In genomic region chr5:154047324-154047723, GRCh38 we compare ENCODE assay signal across 25 cellular contexts. TPM values are rescaled to one million over a fixed set of nuclear protein-coding genes. Genes with fewer than 3 reads are reported as not detected.
DNase-seq lines count a peak whose midpoint lies in the region; ATAC-seq, FAIRE-seq and TF ChIP-seq lines count a peak whose summit lies in the region.
"Had no signal": no experiment of that assay in that cellular context is flagged by ENCODE, and none has a peak within 500 bp of the region (broad histone marks: within the 10 kb centered on the region; RNA-seq: fewer than 3 reads in every experiment).

No MANE protein-coding gene starts in this region.

- H3K27ac Mint-ChIP-seq in CD4-positive, alpha-beta memory T cell = peak overlapping the region in 6 of 7 donors; percentile 11 to 91 (median 50)
- H3K27ac Mint-ChIP-seq in chondrocyte (ENCODE audit: unreplicated experiment) = no peak overlapping the region
- H3K27ac Mint-ChIP-seq: activated T-helper 2 cell treated with anti-CD3 and anti-CD28 coated beads, Interferon-gamma antibody, Interleukin-2, Interleukin-4, amounts not matched to agents 10 μg/mL and 5 μg/mL and 100 μg/mL, durations not matched to agents 14 hours and 24 hours and 36 hours; H9; stimulated activated naive CD8-positive, alpha-beta T cell treated with anti-CD3 and anti-CD28 coated beads, Interleukin-15, Interleukin-2, amounts not matched to agents 100 ng/mL and 50 ng/mL, for 24 hours; T-helper 1 cell treated with Interleukin-12 subunit alpha and Interleukin-12 subunit beta and Interleukin-4 antibody, amounts not matched to agents 30 μg/mL and 1 μg/mL, for 36 hours had no signal

- no peak overlapping the region for H3K9ac ChIP-seq in GM12878 (ENCODE audit: control insufficient read depth, insufficient read depth, low read length)

- H3K9me3 ChIP-seq in CD4-positive, alpha-beta memory T cell (ENCODE audit: control insufficient read depth in 1 of 2, low read length in 2 of 2) = no peaks in the 10 kb centered on the region
- no peaks in the 10 kb centered on the region for H3K9me3 ChIP-seq in GM12878 (replicated peaks; ENCODE audit: control insufficient read depth, insufficient read depth, low read length)
- H3K9me3 ChIP-seq: prostate gland, transverse colon had no signal

- no peaks in the 10 kb centered on the region for H3K27me3 Mint-ChIP-seq in CD4-positive, alpha-beta memory T cell
- no peaks in the 10 kb centered on the region for H3K27me3 Mint-ChIP-seq in chondrocyte (ENCODE audit: low read depth)
- H3K27me3 Mint-ChIP-seq: stimulated activated naive CD8-positive, alpha-beta T cell treated with anti-CD3 and anti-CD28 coated beads, Interleukin-15, Interleukin-2, amounts not matched to agents 100 ng/mL and 50 ng/mL, for 24 hours had no signal

- ATAC-seq in GM18867 (IDR thresholded peaks at IDR 0.05; ENCODE audit: unreplicated experiment) (peak; percentile 68), HG02973 (IDR thresholded peaks at IDR 0.05; ENCODE audit: unreplicated experiment) (peak; percentile 58), GM12878 (peak; percentile 59)
- ATAC-seq: left lobe of liver had no signal

- no peak overlapping the region for H3K4me3 ChIP-seq in CD4-positive, alpha-beta memory T cell (ENCODE audit: low read length in 2 of 2)
- H3K4me3 ChIP-seq in GM12878 = peak overlapping the region; percentile 8; the same call in 1 of the 2 replicates
- H3K4me3 ChIP-seq in H7 (ENCODE audit: insufficient read depth, low read depth, low read length) = no peak overlapping the region
- H3K4me3 ChIP-seq: coronary artery, prostate gland, transverse colon had no signal

- SMC1A ChIA-PET in GM12878 (lab: Charles Lee; ENCODE audit: uncharacterized antibody, unreplicated experiment) = interaction anchor here (0.6 to 0.9 kb wide), 2 partner anchors 25 to 208 kb away, joined by 3 read pairs; no protein-coding TSS in a partner anchor

- 47% methylated on average over 3 of the region's 3 CpGs for whole genome bisulfite sequencing in GM12878 (ENCODE audit: insufficient coverage, insufficient replicate concordance, low lambda C conversion rate, missing lambda C conversion rate)

- no TSS peak for BruUV-seq in GM12878 (replicated peaks; lab: Mats Ljungman, UMichigan)

- peaks cover 23 to 52% of the 10 kb centered on the region in 2 donors for H3K36me3 Mint-ChIP-seq in CD4-positive, alpha-beta memory T cell
- peaks cover 7% of the 10 kb centered on the region for H3K36me3 Mint-ChIP-seq in chondrocyte (ENCODE audit: low read depth)

- H3K4me2 ChIP-seq in GM12878 (ENCODE audit: control insufficient read depth, insufficient read depth) = peak overlapping the region; percentile 24

- in situ Hi-C loops in GM12878 (cut with MboI) = no loop called here

- TF ChIP-seq POLR2A in GM12878 (IDR thresholded peaks at IDR 0.05; ENCODE audit: low read depth, low read length) = no peak

- peaks cover 28% of the 10 kb centered on the region for H3K4me1 ChIP-seq in CD4-positive, alpha-beta memory T cell (ENCODE audit: insufficient read depth, low read length)
- H3K4me1 ChIP-seq in GM12878 (ENCODE audit: control insufficient read depth, insufficient read depth, low read length) = peaks cover 3% of the 10 kb centered on the region; the same call in 1 of the 2 replicates
- H3K4me1 ChIP-seq: prostate gland had no signal

- CTCF ChIA-PET in CD4-positive, alpha-beta memory T cell (lab: Charles Lee; ENCODE audit: partially characterized antibody) = interaction anchor here (3.5 kb wide), 1 partner anchor 25 kb away, joined by 16 read pairs; no protein-coding TSS in a partner anchor
- CTCF ChIA-PET in GM12878 (lab: Yijun Ruan, JAX) = interaction anchor here (1.5 kb wide), 1 partner anchor 25 kb away, joined by 5 read pairs; no protein-coding TSS in a partner anchor

- H3K36me3 ChIP-seq in CD4-positive, alpha-beta memory T cell (ENCODE audit: insufficient read depth, low read length) = no peaks in the 10 kb centered on the region
- H3K36me3 ChIP-seq in GM12878 (ENCODE audit: control insufficient read depth in 2 of 2, insufficient read depth in 2 of 2, low read length in 1 of 2) (peaks cover 0 to 5% of the 10 kb centered on the region in 2 experiments; a peak in 1 of 4 replicates), H7 (replicated peaks; ENCODE audit: control insufficient read depth, insufficient read depth, low read length) (no peaks in the 10 kb centered on the region)
- H3K36me3 ChIP-seq: prostate gland, transverse colon had no signal

- no peak for FAIRE-seq in GM12878 (lab: Jason Lieb, UNC)

- intact Hi-C loops in CD4-positive, alpha-beta memory T cell (cut with micrococcal nuclease) = no loop called here
- intact Hi-C loops in GM12878 (cut with micrococcal nuclease; ENCODE audit: unreplicated experiment) = no loop called here

- no peak for DNase-seq in CD4-positive, alpha-beta memory T cell
- DNase-seq in GM12878 (ENCODE audit: low read depth, low spot score) = no peak
- DNase-seq in NCI-H1930 (lab: John Stamatoyannopoulos, UW) = no peak
- no peak for DNase-seq in H7
- DNase-seq in GM03348 (ENCODE audit: low spot score) = no peak
- DNase-seq in chondrocyte (ENCODE audit: low spot score) = no peak
- DNase-seq: activated CD4-positive, alpha-beta T cell treated with anti-CD3 and anti-CD28 coated beads, Interleukin-2, amount 50 U/mL, for 48 hours; DND-41; glutamatergic neuron; H9; NCI-H1105; NCI-H2107; NCI-H510A treated with DMSO at 0.1 percent for 48 hours; stimulated activated CD4-positive, alpha-beta T cell treated with anti-CD3 and anti-CD28 coated beads, Interleukin-2, amount 100 ng/mL, for 24 hours; transverse colon had no signal

- TF ChIP-seq CTCF in GM12878 (IDR thresholded peaks at IDR 0.05 in 2 of 3, conservative IDR thresholded peaks at IDR 0.05 in 1 of 3; ENCODE audit: control insufficient read depth in 2 of 3, extremely low read depth in 1 of 3, insufficient read depth in 1 of 3, low read depth in 3 of 3, low read length in 3 of 3) = no peak
- no peak for TF ChIP-seq CTCF in chondrocyte (IDR thresholded peaks at IDR 0.05)

- H3K27me3 ChIP-seq in CD4-positive, alpha-beta memory T cell (ENCODE audit: insufficient read depth, low read length) = no peaks in the 10 kb centered on the region
- H3K27me3 ChIP-seq in GM12878 (replicated peaks in 1 of 2; ENCODE audit: control insufficient read depth in 2 of 2, insufficient read depth in 2 of 2, low read length in 1 of 2) = no peaks in the 10 kb centered on the region
- no peaks in the 10 kb centered on the region for H3K27me3 ChIP-seq in H7 (ENCODE audit: control insufficient read depth, insufficient read depth, low read length)
- H3K27me3 ChIP-seq: transverse colon had no signal

- H3K4me3 Mint-ChIP-seq in CD4-positive, alpha-beta memory T cell = no peak overlapping the region
- H3K4me3 Mint-ChIP-seq in chondrocyte (ENCODE audit: unreplicated experiment) = no peak overlapping the region
- H3K4me3 Mint-ChIP-seq: H9; stimulated activated naive CD8-positive, alpha-beta T cell treated with anti-CD3 and anti-CD28 coated beads, Interleukin-15, Interleukin-2, amounts not matched to agents 100 ng/mL and 50 ng/mL, for 24 hours; T-helper 1 cell treated with Interleukin-12 subunit alpha and Interleukin-12 subunit beta and Interleukin-4 antibody, amounts not matched to agents 30 μg/mL and 1 μg/mL, for 36 hours had no signal

- no peak for TF ChIP-seq RAD21 in GM12878 (IDR thresholded peaks at IDR 0.05; ENCODE audit: insufficient read depth, low read depth, low read length)

- H3K9me3 Mint-ChIP-seq in CD4-positive, alpha-beta memory T cell = no peaks in the 10 kb centered on the region
- H3K9me3 Mint-ChIP-seq in chondrocyte (ENCODE audit: low read depth) = no peaks in the 10 kb centered on the region
- H3K9me3 Mint-ChIP-seq: activated T-helper 2 cell treated with anti-CD3 and anti-CD28 coated beads, Interferon-gamma antibody, Interleukin-2, Interleukin-4, amounts not matched to agents 10 μg/mL and 5 μg/mL and 100 μg/mL, durations not matched to agents 14 hours and 24 hours and 36 hours; H9; stimulated activated naive CD8-positive, alpha-beta T cell treated with anti-CD3 and anti-CD28 coated beads, Interleukin-15, Interleukin-2, amounts not matched to agents 100 ng/mL and 50 ng/mL, for 24 hours; T-helper 1 cell treated with Interleukin-12 subunit alpha and Interleukin-12 subunit beta and Interleukin-4 antibody, amounts not matched to agents 30 μg/mL and 1 μg/mL, for 36 hours had no signal

- H3K27ac ChIP-seq in CD4-positive, alpha-beta memory T cell (ENCODE audit: low read depth, low read length) = no peak overlapping the region
- H3K27ac ChIP-seq in GM12878 (ENCODE audit: control insufficient read depth, insufficient read depth) = no peak overlapping the region; the same call in 1 of the 2 replicates
- H3K27ac ChIP-seq: coronary artery, HL-60, prostate gland, transverse colon, VCaP had no signal

- peaks cover 10% of the 10 kb centered on the region for H3K79me2 ChIP-seq in GM12878 (ENCODE audit: control insufficient read depth, insufficient read depth, low read length)

- POLR2A ChIA-PET in CD4-positive, alpha-beta memory T cell (lab: Charles Lee; ENCODE audit: partially characterized antibody) = interaction anchor here (2.8 kb wide), 1 partner anchor 9 kb away, joined by 14 read pairs; the partner anchor contains the start of genes FAM114A2 and MFAP3
- POLR2A ChIA-PET in GM12878 (lab: Charles Lee) = interaction anchor here (0.6 to 1.0 kb wide), 2 partner anchors 9 to 588 kb away, joined by 3 to 4 read pairs; partner anchors contain the start of genes FAM114A2 and MFAP3

- no peak for TF ChIP-seq EP300 in GM12878 (IDR thresholded peaks at IDR 0.05; ENCODE audit: borderline replicate concordance in 1 of 2, control insufficient read depth in 1 of 2, low read depth in 2 of 2, low read length in 2 of 2)

- no peak overlapping the region for H2AFZ ChIP-seq in GM12878 (ENCODE audit: control insufficient read depth, low read depth, low read length)

- peaks cover 36 to 66% (median 47%) of the 10 kb centered on the region in 4 donors for H3K4me1 Mint-ChIP-seq in CD4-positive, alpha-beta memory T cell
- H3K4me1 Mint-ChIP-seq in chondrocyte (ENCODE audit: low read depth) = no peaks in the 10 kb centered on the region
- H3K4me1 Mint-ChIP-seq: H9 had no signal

- H4K20me1 ChIP-seq in GM12878 (ENCODE audit: control insufficient read depth, insufficient read depth) = peaks cover 4% of the 10 kb centered on the region; the same call in 1 of the 2 replicates

- RAD21 ChIA-PET in GM12878 (lab: Charles Lee; ENCODE audit: unreplicated experiment) = no interaction called here

RNA-seq across cellular contexts. Expression of gene MFAP3, which starts 8.6 kb away (rescaled TPM):
- total RNA-seq in CD4-positive, alpha-beta memory T cell = 10 to 100 TPM; 25.4 to 27.4 TPM
- polyA plus RNA-seq in CD4-positive, alpha-beta memory T cell = 1 to 10 TPM; 5.5 to 6.6 TPM
- total RNA-seq in GM12878 (2013; cell fraction: nucleolus; rRNA removed) = 64.0 and 64.7 TPM in 2 replicates
- total RNA-seq in GM12878 (2014; rRNA removed) (17.7 and 25.7 TPM in 2 replicates), GM12878 (2014; rRNA removed; fragmentation: Illumina TruSeq; extraction: Trizol) (21.5 and 22.9 TPM in 2 replicates), GM12878 (2021) (11.6 and 11.8 TPM in 2 replicates), chondrocyte (38.2 to 39.4 TPM (median 39.0 TPM) in 3 replicates)
- 4.1 TPM for polyA plus RNA-seq in GM12878 (2011; ENCODE audit: low read depth)
- polyA plus RNA-seq in GM12878 (2011; rRNA removed) (20.3 and 25.5 TPM in 2 replicates), GM12878 (2014; fragmentation: Illumina TruSeq; extraction: Trizol) (18.3 and 29.1 TPM in 2 replicates), GM12878 (2014; fragmentation: Nextera tagmentation; extraction: Ambion mirVana) (1 to 10 TPM; 2.5 to 4.4 TPM), GM12878 (2014; rRNA removed) (10.7 and 14.7 TPM in 2 replicates), GM12878 (2016; fragmentation: Nextera tagmentation; extraction: Ambion mirVana) (10 to 100 TPM in 1 of 2 experiments, 1 to 10 TPM in 1; 9.0 to 12.1 TPM)
- polyA plus RNA-seq in GM12878 (2011; cell fraction: cytosol; rRNA removed) = 10.5 and 11.8 TPM in 2 replicates
- 13.8 and 14.9 TPM in 2 replicates for polyA plus RNA-seq in GM12878 (2011; cell fraction: nucleus; rRNA removed)
- 6.7 and 8.8 TPM in 2 replicates for polyA plus RNA-seq in GM12878 (2012)
- polyA minus RNA-seq in GM12878 (2011; rRNA and poly(A)+ RNA removed) = 52.7 and 56.3 TPM in 2 replicates
- polyA minus RNA-seq in GM12878 (2011; cell fraction: cytosol; rRNA and poly(A)+ RNA removed) = 14.1 and 16.0 TPM in 2 replicates
- 28.2 and 45.5 TPM in 2 replicates for polyA minus RNA-seq in GM12878 (2011; cell fraction: nucleus; rRNA and poly(A)+ RNA removed)
- total RNA-seq in H7 (2014; rRNA removed; shearing (Covaris generic)) = 25.9 and 27.3 TPM in 2 replicates

RNA-seq across cellular contexts. Expression of gene FAM114A2, which starts 8.6 kb away (rescaled TPM):
- total RNA-seq in CD4-positive, alpha-beta memory T cell = 10 to 100 TPM; 39.0 to 45.5 TPM
- 10 to 100 TPM; 18.2 to 20.6 TPM for polyA plus RNA-seq in CD4-positive, alpha-beta memory T cell
- 37.6 and 45.8 TPM in 2 replicates for total RNA-seq in GM12878 (2013; cell fraction: nucleolus; rRNA removed)
- total RNA-seq in GM12878 (2014; rRNA removed) (18.2 and 20.5 TPM in 2 replicates), GM12878 (2014; rRNA removed; fragmentation: Illumina TruSeq; extraction: Trizol) (29.6 and 30.7 TPM in 2 replicates), GM12878 (2021) (22.9 and 26.1 TPM in 2 replicates), chondrocyte (29.0 to 40.4 TPM (median 31.5 TPM) in 3 replicates)
- polyA plus RNA-seq in GM12878 (2011; ENCODE audit: low read depth) = 15.4 TPM
- polyA plus RNA-seq in GM12878 (2011; rRNA removed) (22.9 and 33.7 TPM in 2 replicates), GM12878 (2014; fragmentation: Illumina TruSeq; extraction: Trizol) (31.2 and 32.8 TPM in 2 replicates), GM12878 (2014; fragmentation: Nextera tagmentation; extraction: Ambion mirVana) (10 to 100 TPM; 16.8 to 17.4 TPM), GM12878 (2014; rRNA removed) (19.1 and 20.9 TPM in 2 replicates), GM12878 (2016; fragmentation: Nextera tagmentation; extraction: Ambion mirVana) (10 to 100 TPM; 25.6 to 26.6 TPM)
- 13.8 and 15.7 TPM in 2 replicates for polyA plus RNA-seq in GM12878 (2011; cell fraction: cytosol; rRNA removed)
- polyA plus RNA-seq in GM12878 (2011; cell fraction: nucleus; rRNA removed) = 13.2 and 15.3 TPM in 2 replicates
- 14.4 and 17.7 TPM in 2 replicates for polyA plus RNA-seq in GM12878 (2012)
- 24.5 and 27.9 TPM in 2 replicates for polyA minus RNA-seq in GM12878 (2011; rRNA and poly(A)+ RNA removed)
- 8.6 and 16.3 TPM in 2 replicates for polyA minus RNA-seq in GM12878 (2011; cell fraction: cytosol; rRNA and poly(A)+ RNA removed)
- 17.4 and 25.0 TPM in 2 replicates for polyA minus RNA-seq in GM12878 (2011; cell fraction: nucleus; rRNA and poly(A)+ RNA removed)
- total RNA-seq in H7 (2014; rRNA removed; shearing (Covaris generic)) = 6.1 and 9.6 TPM in 2 replicates
